Comparison of ENCODE assay signal across 9 cellular contexts in the genomic region with DNA sequence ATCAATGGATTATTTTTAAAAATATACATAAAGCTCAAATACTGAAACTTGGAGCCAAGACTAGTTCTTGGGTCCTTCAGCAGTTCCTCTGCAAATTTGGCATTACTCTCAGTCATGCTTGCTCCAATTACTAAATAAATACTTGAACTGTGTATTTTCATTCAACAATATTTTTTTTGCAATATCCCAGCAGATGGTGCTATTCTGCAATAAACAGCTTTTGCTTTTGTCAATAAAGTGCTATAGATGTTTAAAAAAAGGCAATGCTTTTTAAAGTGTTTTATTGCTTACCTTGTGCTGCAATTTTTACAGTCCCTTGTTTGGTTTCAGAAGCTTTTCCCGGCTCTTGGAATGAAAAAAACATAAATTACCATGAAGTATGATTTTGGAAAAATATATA.
DNase-seq lines count a peak whose midpoint lies in the region; ATAC-seq and TF ChIP-seq lines count a peak whose summit lies in the region.
"Had no signal": no experiment of that assay in that cellular context is flagged by ENCODE, and none has a peak within 500 bp of the region (broad histone marks: within the 10 kb centered on the region; RNA-seq: fewer than 3 reads in every experiment).

No MANE protein-coding gene starts in this region.

- in situ Hi-C loops in Caki2 (cut with HindIII; ENCODE audit: low pct_unique_long_range_greater_than_20kb, low sequenced_read_pairs) = no loop called here

- H3K4me1 Mint-ChIP-seq in stimulated activated effector memory CD8-positive, alpha-beta T cell treated with anti-CD3 and anti-CD28 coated beads, Interleukin-12 subunit alpha, Interleukin-12 subunit beta, amount 100 ng/mL, for 72 hours = no peaks in the 10 kb centered on the region

- H2AFZ ChIP-seq in MM.1S (ENCODE audit: low read length) = no peak overlapping the region

- no peak for TF ChIP-seq POLR2A in esophagus squamous epithelium (IDR thresholded peaks at IDR 0.05)

- ATAC-seq in RWPE2 (ENCODE audit: low read depth) = no peak
- ATAC-seq in HG03159 (IDR thresholded peaks at IDR 0.05; ENCODE audit: unreplicated experiment) = no peak
- no peak for ATAC-seq in stimulated activated effector memory CD8-positive, alpha-beta T cell treated with anti-CD3 and anti-CD28 coated beads, Interleukin-12 subunit alpha, Interleukin-12 subunit beta, amount 100 ng/mL, for 72 hours

- no peaks in the 10 kb centered on the region for H3K4me1 ChIP-seq in MM.1S (ENCODE audit: low read length)
- no peaks in the 10 kb centered on the region for H3K4me1 ChIP-seq in RWPE2 (ENCODE audit: insufficient read depth, poor library complexity, severe bottlenecking)
- no peaks in the 10 kb centered on the region for H3K4me1 ChIP-seq in esophagus squamous epithelium

- H3K9me3 ChIP-seq in MM.1S (replicated peaks; ENCODE audit: insufficient read depth, low read length) (no peaks in the 10 kb centered on the region), RWPE2 (ENCODE audit: severe bottlenecking) (no peaks in the 10 kb centered on the region), esophagus squamous epithelium (no peaks in the 10 kb centered on the region)

- H3K36me3 ChIP-seq in MM.1S (replicated peaks; ENCODE audit: insufficient read depth, low read length) (no peaks in the 10 kb centered on the region), RWPE2 (ENCODE audit: low read depth) (no peaks in the 10 kb centered on the region), esophagus squamous epithelium (no peaks in the 10 kb centered on the region)

- peaks cover 6% of the 10 kb centered on the region for H3K9me3 Mint-ChIP-seq in stimulated activated effector memory CD8-positive, alpha-beta T cell treated with anti-CD3 and anti-CD28 coated beads, Interleukin-12 subunit alpha, Interleukin-12 subunit beta, amount 100 ng/mL, for 72 hours

- no peaks in the 10 kb centered on the region for H4K20me1 ChIP-seq in MM.1S (ENCODE audit: insufficient read depth, low read length)

- H3K27me3 ChIP-seq in MM.1S (replicated peaks; ENCODE audit: insufficient read depth, low read length) (no peaks in the 10 kb centered on the region), RWPE2 (ENCODE audit: insufficient read depth, poor library complexity, severe bottlenecking) (no peaks in the 10 kb centered on the region), esophagus squamous epithelium (no peaks in the 10 kb centered on the region)

- TF ChIP-seq CTCF in MM.1S (IDR thresholded peaks at IDR 0.05; ENCODE audit: low read length) (peak; percentile 38), RWPE2 (IDR thresholded peaks at IDR 0.05; ENCODE audit: poor library complexity, severe bottlenecking) (peak; percentile 70), esophagus squamous epithelium (IDR thresholded peaks at IDR 0.05) (peak in 2 of 6 experiments; percentile 15 to 25)

- no peaks in the 10 kb centered on the region for H3F3A ChIP-seq in MM.1S (ENCODE audit: insufficient read depth, low read length)

- DNase-seq in Caki2 (ENCODE audit: low read depth) (peak; percentile 11), MM.1S (peak; percentile 55), RWPE2 (ENCODE audit: low spot score) (no peak), kidney tubule cell (ENCODE audit: low spot score) (peak; percentile 9), esophagus squamous epithelium (lab: John Stamatoyannopoulos, UW) (no peak)
- no peak for DNase-seq in stimulated activated CD4-positive, alpha-beta T cell treated with anti-CD3 and anti-CD28 coated beads, Interleukin-4, amount 100 ng/mL, for 24 hours
- no peak for DNase-seq in stimulated activated effector memory CD8-positive, alpha-beta T cell treated with anti-CD3 and anti-CD28 coated beads, Interleukin-12 subunit alpha, Interleukin-12 subunit beta, amount 100 ng/mL, for 72 hours (ENCODE audit: low spot score in 2 of 2)
- DNase-seq: activated T-cell treated with anti-CD3 and anti-CD28 coated beads for 4 hours had no signal

- no peaks in the 10 kb centered on the region for H3K9me2 ChIP-seq in MM.1S (replicated peaks; ENCODE audit: insufficient read depth, low read length)

- H3K4me3 ChIP-seq in MM.1S (ENCODE audit: low read length) (no peak overlapping the region), RWPE2 (ENCODE audit: severe bottlenecking) (no peak overlapping the region), esophagus squamous epithelium (no peak overlapping the region)

- intact Hi-C loops in esophagus squamous epithelium (cut with DNase I) = no loop called here

- no peaks in the 10 kb centered on the region for H3K79me2 ChIP-seq in MM.1S (ENCODE audit: low read length)

- no peak overlapping the region for H3K4me3 Mint-ChIP-seq in stimulated activated effector memory CD8-positive, alpha-beta T cell treated with anti-CD3 and anti-CD28 coated beads, Interleukin-12 subunit alpha, Interleukin-12 subunit beta, amount 100 ng/mL, for 72 hours

- no peak overlapping the region for H3K27ac ChIP-seq in MM.1S (ENCODE audit: low read length)
- no peak overlapping the region for H3K27ac ChIP-seq in RWPE2 (ENCODE audit: poor library complexity, severe bottlenecking)
- no peak overlapping the region for H3K27ac ChIP-seq in esophagus squamous epithelium

- WGBS in esophagus squamous epithelium, 2 donors = 11 to 13% methylated on average over 1 of the region's 1 CpG

- no peak overlapping the region for H3K4me2 ChIP-seq in MM.1S (ENCODE audit: low read depth, low read length)

- H3K9ac ChIP-seq in MM.1S (ENCODE audit: low read length) = no peak overlapping the region

- no peak overlapping the region for H3K27ac Mint-ChIP-seq in stimulated activated effector memory CD8-positive, alpha-beta T cell treated with anti-CD3 and anti-CD28 coated beads, Interleukin-12 subunit alpha, Interleukin-12 subunit beta, amount 100 ng/mL, for 72 hours

- no peaks in the 10 kb centered on the region for H3K36me3 Mint-ChIP-seq in stimulated activated effector memory CD8-positive, alpha-beta T cell treated with anti-CD3 and anti-CD28 coated beads, Interleukin-12 subunit alpha, Interleukin-12 subunit beta, amount 100 ng/mL, for 72 hours

Comparison
In these comparisons a context has a peak if more than half of its experiments do, and no peak if none do; other contexts are left out.
1. DNase-seq: peak in Caki2 (single experiment), MM.1S (single experiment) and kidney tubule cell (single experiment); none in RWPE2 (single experiment), stimulated activated CD4-positive, alpha-beta T cell treated with anti-CD3 and anti-CD28 coated beads, Interleukin-4, amount 100 ng/mL, for 24 hours (single experiment), stimulated activated effector memory CD8-positive, alpha-beta T cell treated with anti-CD3 and anti-CD28 coated beads, Interleukin-12 subunit alpha, Interleukin-12 subunit beta, amount 100 ng/mL, for 72 hours (0 of 2) and esophagus squamous epithelium (single experiment).